ENCODE assay signal across 8 cellular contexts in genomic region chr12:63779498-63780481, GRCh38. TPM values are rescaled to one million over a fixed set of nuclear protein-coding genes. Genes with fewer than 3 reads are reported as not detected.
DNase-seq lines count a peak whose midpoint lies in the region; ATAC-seq lines count a peak whose summit lies in the region.

RXYLT1 (plus strand) TSS chr12:63779909; CDS start chr12:63779961, 52 bp downstream.

- peak; percentile 75 to 88 (median 82) for DNase-seq in CD8-positive, alpha-beta memory T cell
- peak; percentile 91 for DNase-seq in HK-2 (ENCODE audit: unreplicated experiment)
- DNase-seq in NK-92 (lab: John Stamatoyannopoulos, UW; ENCODE audit: unreplicated experiment), result peak; percentile 8
- peak; percentile 97 for DNase-seq in activated CD8-positive, alpha-beta memory T cell treated with anti-CD3 and anti-CD28 coated beads for 24 hours
- DNase-seq in effector CD4-positive, alpha-beta T cell, result peak; percentile 73
- peak; percentile 82 to 86 for DNase-seq in lung microvascular endothelial cell (ENCODE audit: low read depth in 2 of 2)
- DNase-seq in stimulated activated CD8-positive, alpha-beta memory T cell treated with anti-CD3 and anti-CD28 coated beads, Interleukin-12 subunit alpha, Interleukin-12 subunit beta, amount 100 ng/mL, for 1 hour (ENCODE audit: low read depth), result peak; percentile 68

- no peaks in the 10 kb centered on the region for H3K36me3 ChIP-seq in CD8-positive, alpha-beta memory T cell (ENCODE audit: insufficient read depth, low read length)

- H3K27ac ChIP-seq in CD8-positive, alpha-beta memory T cell (ENCODE audit: low read depth, low read length), result peak within 1 kb of the TSS; percentile 84

- peaks cover 4 to 40% (median 16%) of the 10 kb centered on the region in 3 donors for H3K36me3 Mint-ChIP-seq in CD8-positive, alpha-beta memory T cell

- CTCF ChIA-PET in CD8-positive, alpha-beta memory T cell (lab: Charles Lee), result no interaction called here

- no peaks in the 10 kb centered on the region for H3K9me3 Mint-ChIP-seq in CD8-positive, alpha-beta memory T cell

- peaks cover 26 to 51% (median 50%) of the 10 kb centered on the region in 3 donors for H3K4me1 Mint-ChIP-seq in CD8-positive, alpha-beta memory T cell

- peak within 1 kb of the TSS; percentile 93 to 98 (median 97) for H3K27ac Mint-ChIP-seq in CD8-positive, alpha-beta memory T cell

- peak within 1 kb of the TSS; percentile 93 to 98 (median 95) for H3K4me3 Mint-ChIP-seq in CD8-positive, alpha-beta memory T cell

- peak; percentile 96 for ATAC-seq in GM19455 (IDR thresholded peaks at IDR 0.05; ENCODE audit: unreplicated experiment)

- H3K9me3 ChIP-seq in CD8-positive, alpha-beta memory T cell (ENCODE audit: low read length), result no peaks in the 10 kb centered on the region

- H3K27me3 ChIP-seq in CD8-positive, alpha-beta memory T cell (ENCODE audit: insufficient read depth, low read length, poor library complexity, severe bottlenecking), result no peaks in the 10 kb centered on the region

- H3K27me3 Mint-ChIP-seq in CD8-positive, alpha-beta memory T cell, result peaks cover 0 to 2% of the 10 kb centered on the region in 2 donors

- H3K4me3 ChIP-seq in CD8-positive, alpha-beta memory T cell (ENCODE audit: low read length), result peak within 1 kb of the TSS; percentile 86

- peaks cover 5% of the 10 kb centered on the region for H3K4me1 ChIP-seq in CD8-positive, alpha-beta memory T cell (ENCODE audit: insufficient read depth, low read length)

- POLR2A ChIA-PET in CD8-positive, alpha-beta memory T cell (lab: Charles Lee), result no interaction called here

RNA-seq across cellular contexts. Expression of gene RXYLT1, which starts in this region (rescaled TPM):
- 10 to 100 TPM; 30.3 to 32.3 TPM for total RNA-seq in CD8-positive, alpha-beta memory T cell
- 19.2 TPM for polyA plus RNA-seq in CD8-positive, alpha-beta memory T cell
- 7.4 and 8.5 TPM in 2 replicates for total RNA-seq in lung microvascular endothelial cell

Comparison
In these comparisons a context has a peak if more than half of its experiments do, and no peak if none do; other contexts are left out.
1. Peak in every context shown above with its lines: DNase-seq, ATAC-seq, H3K4me3 ChIP-seq and H3K27ac ChIP-seq.
2. DNase-seq: peak in every context shown above with its lines; median percentile 97 in activated CD8-positive, alpha-beta memory T cell treated with anti-CD3 and anti-CD28 coated beads for 24 hours; 91 in HK-2; 84 in lung microvascular endothelial cell; 82 in CD8-positive, alpha-beta memory T cell; 73 in effector CD4-positive, alpha-beta T cell; 68 in stimulated activated CD8-positive, alpha-beta memory T cell treated with anti-CD3 and anti-CD28 coated beads, Interleukin-12 subunit alpha, Interleukin-12 subunit beta, amount 100 ng/mL, for 1 hour; 8 in NK-92.